8 cellular contexts compared by ENCODE assay signal in genomic region chr11:124586247-124586860, GRCh38. TPM values are rescaled to one million over a fixed set of nuclear protein-coding genes. Genes with fewer than 3 reads are reported as not detected.
DNase-seq lines count a peak whose midpoint lies in the region; ATAC-seq and TF ChIP-seq lines count a peak whose summit lies in the region.

No MANE protein-coding gene starts in this region.

- WGBS in heart right ventricle, 2 donors: 36 to 38% methylated on average over 3 of the region's 3 CpGs

- no peaks in the 10 kb centered on the region for H3K36me3 ChIP-seq in Panc1 (ENCODE audit: control insufficient read depth, insufficient read depth, low read length)
- H3K36me3 ChIP-seq in heart right ventricle: no peaks in the 10 kb centered on the region

- POLR2A ChIA-PET in Panc1 (lab: Charles Lee): no interaction called here

- ATAC-seq in Panc1 (peak; percentile 85; the same call in 1 of the 2 replicates), heart right ventricle (no peak), HG03039 (IDR thresholded peaks at IDR 0.05; ENCODE audit: unreplicated experiment) (no peak)

- intact Hi-C loops in Panc1 (cut with micrococcal nuclease; ENCODE audit: unreplicated experiment) (loop anchor here (1.0 to 5.0 kb wide), 2 partner anchors 171 to 514 kb away; no protein-coding TSS in a partner anchor), heart right ventricle (cut with DNase I) (loop anchor here in 9 of 10 donors (1.0 to 10.0 kb wide), 8 partner anchors 162 to 522 kb away; partner anchors contain the start of gene OR8B4 (in 1 of the 9))
- intact Hi-C loops in activated naive CD4-positive, alpha-beta T cell treated with anti-CD3 and anti-CD28 coated beads for 36 hours (cut with micrococcal nuclease): loop anchor here (1.0 kb wide), 2 partner anchors 171 to 184 kb away; no protein-coding TSS in a partner anchor

- peak; percentile 71 for TF ChIP-seq CTCF in Panc1 (IDR thresholded peaks at IDR 0.05)
- TF ChIP-seq CTCF in heart right ventricle (IDR thresholded peaks at IDR 0.05): peak; percentile 31 to 78 (median 71)

- DNase-seq in NCI-H2081 (lab: John Stamatoyannopoulos, UW) (peak; percentile 54 to 56), NCI-H2081 treated with DMSO at 0.1 percent for 48 hours (lab: John Stamatoyannopoulos, UW) (no peak), HS-5 (ENCODE audit: low read depth) (peak; percentile 19), Panc1 (ENCODE audit: low read depth, low spot score) (peak; percentile 47), heart right ventricle (peak; percentile 41 to 56), skeletal muscle cell (ENCODE audit: low read depth) (peak; percentile 21)
- peak; percentile 70 for DNase-seq in activated naive CD4-positive, alpha-beta T cell treated with anti-CD3 and anti-CD28 coated beads for 36 hours

- no peak overlapping the region for H3K27ac ChIP-seq in Panc1 (ENCODE audit: low read length)
- H3K27ac ChIP-seq in heart right ventricle: no peak overlapping the region

- no peaks in the 10 kb centered on the region for H3K4me1 ChIP-seq in Panc1 (ENCODE audit: control insufficient read depth, insufficient read depth, low read length)
- H3K4me1 ChIP-seq in heart right ventricle: no peaks in the 10 kb centered on the region

- H3K4me3 ChIP-seq in Panc1 (ENCODE audit: low read depth in 2 of 2, low read length in 2 of 2) (no peak overlapping the region), heart right ventricle (no peak overlapping the region), skeletal muscle cell (ENCODE audit: low read depth, low read length) (no peak overlapping the region)

- H3K27me3 Mint-ChIP-seq in activated naive CD4-positive, alpha-beta T cell treated with anti-CD3 and anti-CD28 coated beads for 36 hours (ENCODE audit: low read depth): peaks cover 14% of the 10 kb centered on the region

- H3K27me3 ChIP-seq in Panc1 (ENCODE audit: control insufficient read depth, insufficient read depth, low read length) (peaks cover 5% of the 10 kb centered on the region), heart right ventricle (peaks cover 0 to 14% (median 0%) of the 10 kb centered on the region in 7 donors)

- no peaks in the 10 kb centered on the region for H3K36me3 Mint-ChIP-seq in activated naive CD4-positive, alpha-beta T cell treated with anti-CD3 and anti-CD28 coated beads for 36 hours (ENCODE audit: low read depth)

- H3K4me1 Mint-ChIP-seq in activated naive CD4-positive, alpha-beta T cell treated with anti-CD3 and anti-CD28 coated beads for 36 hours (ENCODE audit: low read depth): no peaks in the 10 kb centered on the region

- in situ Hi-C loops in Panc1 (cut with HindIII; ENCODE audit: low pct_unique_long_range_greater_than_20kb, low sequenced_read_pairs): no loop called here

- CTCF ChIA-PET in Panc1 (lab: Charles Lee): interaction anchor here (0.6 to 1.5 kb wide), 2 partner anchors 517 to 526 kb away, joined by 3 read pairs; no protein-coding TSS in a partner anchor
- CTCF ChIA-PET in activated naive CD4-positive, alpha-beta T cell treated with anti-CD3 and anti-CD28 coated beads for 36 hours (lab: Charles Lee): interaction anchor here (0.7 to 2.9 kb wide), 7 partner anchors 8 to 364 kb away, joined by 3 to 17 read pairs (median 6); no protein-coding TSS in a partner anchor

- H3K9me3 ChIP-seq in Panc1 (ENCODE audit: control insufficient read depth, insufficient read depth, low read depth, low read length) (no peaks in the 10 kb centered on the region), heart right ventricle (no peaks in the 10 kb centered on the region)

- H3K4me3 Mint-ChIP-seq in activated naive CD4-positive, alpha-beta T cell treated with anti-CD3 and anti-CD28 coated beads for 36 hours: no peak overlapping the region

- no peak overlapping the region for H3K27ac Mint-ChIP-seq in activated naive CD4-positive, alpha-beta T cell treated with anti-CD3 and anti-CD28 coated beads for 36 hours

- H3K9me3 Mint-ChIP-seq in activated naive CD4-positive, alpha-beta T cell treated with anti-CD3 and anti-CD28 coated beads for 36 hours: no peaks in the 10 kb centered on the region

- no TSS peak for BruUV-seq in Panc1 (replicated peaks; lab: Mats Ljungman, UMichigan)

RNA-seq across cellular contexts. Expression of gene OR8A1, which starts 16.6 kb away (rescaled TPM):
- total RNA-seq in Panc1 (2021; ENCODE audit: unreplicated experiment) (not detected), heart right ventricle (not detected)
- not detected for polyA plus RNA-seq in Panc1 (2012; ENCODE audit: insufficient read length)
- total RNA-seq in activated naive CD4-positive, alpha-beta T cell treated with anti-CD3 and anti-CD28 coated beads for 36 hours: not detected
- not detected for polyA plus RNA-seq in heart right ventricle

RNA-seq across cellular contexts. Expression of gene PANX3, which starts 24.9 kb away (rescaled TPM):
- total RNA-seq in Panc1 (2021; ENCODE audit: unreplicated experiment) (not detected), heart right ventricle (not detected)
- polyA plus RNA-seq in Panc1 (2012; ENCODE audit: insufficient read length): not detected
- total RNA-seq in activated naive CD4-positive, alpha-beta T cell treated with anti-CD3 and anti-CD28 coated beads for 36 hours: not detected
- not detected for polyA plus RNA-seq in heart right ventricle

RNA-seq across cellular contexts. Expression of gene TBRG1, which starts 36.3 kb away (rescaled TPM):
- total RNA-seq in Panc1 (2021; ENCODE audit: unreplicated experiment) (35.0 TPM), heart right ventricle (10 to 100 TPM; 16.4 to 21.5 (median 19.2) TPM)
- 36.5 TPM for polyA plus RNA-seq in Panc1 (2012; ENCODE audit: insufficient read length)
- 10 to 100 TPM; 28.3 to 28.6 TPM for total RNA-seq in activated naive CD4-positive, alpha-beta T cell treated with anti-CD3 and anti-CD28 coated beads for 36 hours
- 10 to 100 TPM; 19.1 to 19.2 TPM for polyA plus RNA-seq in heart right ventricle

RNA-seq across cellular contexts. Expression of gene OR8B12, which starts 42.9 kb away (rescaled TPM):
- total RNA-seq in Panc1 (2021; ENCODE audit: unreplicated experiment): not detected
- not detected for polyA plus RNA-seq in Panc1 (2012; ENCODE audit: insufficient read length)
- total RNA-seq in activated naive CD4-positive, alpha-beta T cell treated with anti-CD3 and anti-CD28 coated beads for 36 hours: not detected
- not detected for total RNA-seq in heart right ventricle
- not detected for polyA plus RNA-seq in heart right ventricle
